In the genomic region with DNA sequence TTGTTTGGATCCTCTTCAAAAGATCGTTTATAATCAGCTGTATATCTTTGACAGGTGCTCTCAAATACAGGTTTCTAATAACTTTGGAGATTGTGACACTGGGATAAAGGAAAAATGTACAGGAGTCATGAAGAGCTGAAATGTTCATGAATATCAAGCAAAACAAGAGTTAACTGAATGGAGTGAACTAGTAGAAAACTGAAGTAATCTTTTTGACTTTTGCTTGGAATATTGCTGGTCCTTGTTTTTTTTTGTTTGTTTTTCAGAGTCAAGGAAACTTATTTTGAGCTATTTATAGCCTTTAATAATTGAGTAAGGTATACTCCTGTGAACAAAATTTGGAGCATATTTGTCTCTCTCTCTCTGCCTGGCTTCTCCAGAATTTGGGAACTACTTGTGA, we compare ENCODE assay signal across 23 cellular contexts. TPM values are rescaled to one million over a fixed set of nuclear protein-coding genes. Genes with fewer than 3 reads are reported as not detected.
DNase-seq lines count a peak whose midpoint lies in the region; ATAC-seq, FAIRE-seq and TF ChIP-seq lines count a peak whose summit lies in the region.
"Had no signal": no experiment of that assay in that cellular context is flagged by ENCODE, and none has a peak within 500 bp of the region (broad histone marks: within the 10 kb centered on the region; RNA-seq: fewer than 3 reads in every experiment).

No MANE protein-coding gene starts in this region.

- peaks cover 0 to 53% (median 4%) of the 10 kb centered on the region in 9 donors for H3K9me3 Mint-ChIP-seq in naive thymus-derived CD8-positive, alpha-beta T cell
- H3K9me3 Mint-ChIP-seq in CD8-positive, alpha-beta T cell: peaks cover 7% of the 10 kb centered on the region

- no CpG with 5 or more reads among the region's 1 CpG for WGBS in mesendoderm (ENCODE audit: extremely low coverage, insufficient coverage, low lambda C conversion rate)
- WGBS in upper lobe of left lung, 2 donors: 97% methylated on average over 1 of the region's 1 CpG

- POLR2A ChIA-PET in naive thymus-derived CD8-positive, alpha-beta T cell (lab: Charles Lee): no interaction called here
- POLR2A ChIA-PET in CD8-positive, alpha-beta T cell (lab: Charles Lee): no interaction called here

- no peak overlapping the region for H4K5ac ChIP-seq in mesendoderm (ENCODE audit: low read length)

- no peak overlapping the region for H4K8ac ChIP-seq in mesendoderm (ENCODE audit: low read depth, low read length)

- H2BK5ac ChIP-seq in mesendoderm (ENCODE audit: low read length): no peak overlapping the region

- no peak overlapping the region for H2BK120ac ChIP-seq in mesendoderm (ENCODE audit: low read depth, low read length)

- no peak overlapping the region for H3K56ac ChIP-seq in mesendoderm (ENCODE audit: low read length)

- H3K4me1 ChIP-seq in mesendoderm (ENCODE audit: control insufficient read depth, low read depth, low read length) (no peaks in the 10 kb centered on the region), upper lobe of left lung (no peaks in the 10 kb centered on the region)
- no peaks in the 10 kb centered on the region for H3K4me1 ChIP-seq in CD8-positive, alpha-beta T cell (ENCODE audit: insufficient read depth, low read length)
- H3K4me1 ChIP-seq: A549 had no signal

- no peak overlapping the region for H2AK5ac ChIP-seq in mesendoderm (ENCODE audit: low read length)

- H3K27me3 ChIP-seq in mesendoderm (ENCODE audit: insufficient read depth, low read length, poor library complexity): no peaks in the 10 kb centered on the region
- no peaks in the 10 kb centered on the region for H3K27me3 ChIP-seq in upper lobe of left lung
- H3K27me3 ChIP-seq in CD8-positive, alpha-beta T cell (ENCODE audit: insufficient read depth, low read length): no peaks in the 10 kb centered on the region
- H3K27me3 ChIP-seq: BLaER1 treated with 17β-estradiol and CSF1 and Interleukin-3, amounts not matched to agents 10 nM and 100 nM; MG63 had no signal

- H3K79me1 ChIP-seq in mesendoderm (ENCODE audit: low read length): no peaks in the 10 kb centered on the region

- peaks cover 14 to 84% (median 80%) of the 10 kb centered on the region in 3 donors for H3K36me3 Mint-ChIP-seq in naive thymus-derived CD8-positive, alpha-beta T cell
- peaks cover 82% of the 10 kb centered on the region for H3K36me3 Mint-ChIP-seq in CD8-positive, alpha-beta T cell

- H3K36me3 ChIP-seq in mesendoderm (ENCODE audit: control insufficient read depth, insufficient read depth, low read length) (peaks cover 12% of the 10 kb centered on the region), upper lobe of left lung (peaks cover 6 to 83% (median 50%) of the 10 kb centered on the region in 4 donors)
- peaks cover 32% of the 10 kb centered on the region for H3K36me3 ChIP-seq in CD8-positive, alpha-beta T cell (ENCODE audit: insufficient read depth, low read length)

- TF ChIP-seq EP300 in upper lobe of left lung (IDR thresholded peaks at IDR 0.05): no peak

- peaks cover 19 to 46% (median 33%) of the 10 kb centered on the region in 4 donors for H3K9me3 ChIP-seq in upper lobe of left lung
- no peaks in the 10 kb centered on the region for H3K9me3 ChIP-seq in CD8-positive, alpha-beta T cell (ENCODE audit: low read length)

- no peak overlapping the region for H3K9ac ChIP-seq in mesendoderm (ENCODE audit: low read length)
- H3K9ac ChIP-seq: BLaER1 treated with 17β-estradiol and CSF1 and Interleukin-3, amounts not matched to agents 10 nM and 100 nM; SK-N-SH had no signal

- H3K23ac ChIP-seq in mesendoderm (ENCODE audit: low read length): no peak overlapping the region

- H2BK15ac ChIP-seq in mesendoderm (replicated peaks; ENCODE audit: low read depth): no peak overlapping the region

- TF ChIP-seq POLR2A in GM12892 (IDR thresholded peaks at IDR 0.05; ENCODE audit: low read depth, low read length): no peak
- no peak for TF ChIP-seq POLR2A in upper lobe of left lung (IDR thresholded peaks at IDR 0.05)

- no peak overlapping the region for H3K4me3 Mint-ChIP-seq in naive thymus-derived CD8-positive, alpha-beta T cell
- H3K4me3 Mint-ChIP-seq in CD8-positive, alpha-beta T cell: no peak overlapping the region
- H3K4me3 Mint-ChIP-seq: CD4-positive, alpha-beta memory T cell had no signal

- intact Hi-C loops in CD8-positive, alpha-beta T cell (cut with DNase I, micrococcal nuclease): no loop called here

- CTCF ChIA-PET in CD8-positive, alpha-beta T cell (lab: Charles Lee): interaction anchor here (1.1 kb wide), 1 partner anchor 25 kb away, joined by 4 read pairs; the partner anchor contains the start of gene MED4

- peak; percentile 18 for DNase-seq in Caki2 (ENCODE audit: low read depth)
- DNase-seq in GM12892 (ENCODE audit: insufficient read length): no peak
- DNase-seq in OCI-M1 (lab: John Stamatoyannopoulos, UW): peak; percentile 54
- peak; percentile 56 for DNase-seq in mesendoderm
- DNase-seq in naive thymus-derived CD8-positive, alpha-beta T cell: no peak
- DNase-seq in upper lobe of left lung: no peak
- DNase-seq in CD8-positive, alpha-beta T cell: no peak
- DNase-seq: AML-193; Calu3; CD4-positive, alpha-beta memory T cell; HCEC 1CT; KBM-7; MG63; NCI-H2029 treated with DMSO at 0.1 percent for 48 hours; NCI-H524 treated with DMSO at 0.1 percent for 48 hours; NCI-H774; PC-3; SK-N-SH; SW 1271 had no signal

- H3K27ac ChIP-seq in mesendoderm (ENCODE audit: low read depth, low read length): no peak overlapping the region
- no peak overlapping the region for H3K27ac ChIP-seq in upper lobe of left lung
- no peak overlapping the region for H3K27ac ChIP-seq in CD8-positive, alpha-beta T cell (ENCODE audit: low read depth, low read length)
- H3K27ac ChIP-seq: A549; BLaER1 treated with 17β-estradiol and CSF1 and Interleukin-3, amounts not matched to agents 10 nM and 100 nM had no signal

- H3K18ac ChIP-seq in mesendoderm (ENCODE audit: low read length): no peak overlapping the region

- H3K4me3 ChIP-seq in mesendoderm (ENCODE audit: low read length): no peak overlapping the region
- no peak overlapping the region for H3K4me3 ChIP-seq in upper lobe of left lung
- H3K4me3 ChIP-seq in CD8-positive, alpha-beta T cell (ENCODE audit: low read depth, low read length): no peak overlapping the region
- H3K4me3 ChIP-seq: A549, GM12878, MG63 had no signal

- no peaks in the 10 kb centered on the region for H3K27me3 Mint-ChIP-seq in naive thymus-derived CD8-positive, alpha-beta T cell
- no peaks in the 10 kb centered on the region for H3K27me3 Mint-ChIP-seq in CD8-positive, alpha-beta T cell (ENCODE audit: low read depth)
- H3K27me3 Mint-ChIP-seq: CD4-positive, alpha-beta memory T cell had no signal

- no peak overlapping the region for H3K4ac ChIP-seq in mesendoderm (ENCODE audit: low read depth, low read length)

- H3K4me1 Mint-ChIP-seq in naive thymus-derived CD8-positive, alpha-beta T cell: peaks cover 0 to 1% (median 0%) of the 10 kb centered on the region in 4 donors
- H3K4me1 Mint-ChIP-seq in CD8-positive, alpha-beta T cell (ENCODE audit: low read depth): no peaks in the 10 kb centered on the region

- peak; percentile 62 for FAIRE-seq in GM12892 (lab: Jason Lieb, UNC)
- FAIRE-seq: A549, GM12878, H1 had no signal

- H3K4me2 ChIP-seq in mesendoderm (ENCODE audit: low read length): no peak overlapping the region
- H3K4me2 ChIP-seq: A549; BLaER1 treated with 17β-estradiol and CSF1 and Interleukin-3, amounts not matched to agents 10 nM and 100 nM; SK-N-SH had no signal

- in situ Hi-C loops in Caki2 (cut with HindIII; ENCODE audit: low pct_unique_long_range_greater_than_20kb, low sequenced_read_pairs): no loop called here

- ATAC-seq in naive thymus-derived CD8-positive, alpha-beta T cell: no peak
- ATAC-seq in upper lobe of left lung (ENCODE audit: low FRiP score in 2 of 2): no peak
- ATAC-seq in CD8-positive, alpha-beta T cell: no peak
- ATAC-seq: A549, GM12878, PC-3 had no signal

- no peak for TF ChIP-seq CTCF in upper lobe of left lung (IDR thresholded peaks at IDR 0.05)
- no peak for TF ChIP-seq CTCF in CD8-positive, alpha-beta T cell (IDR thresholded peaks at IDR 0.05)

- H3K27ac Mint-ChIP-seq in naive thymus-derived CD8-positive, alpha-beta T cell: peak overlapping the region in 1 of 10 donors; percentile 39
- no peak overlapping the region for H3K27ac Mint-ChIP-seq in CD8-positive, alpha-beta T cell

- H3K79me2 ChIP-seq in mesendoderm (ENCODE audit: control insufficient read depth, insufficient read depth, low read length): no peaks in the 10 kb centered on the region

RNA-seq across cellular contexts. Expression of gene MED4, which starts 25.3 kb away (rescaled TPM):
- 23.5 and 25.3 TPM in 2 replicates for total RNA-seq in Caki2 (2014; rRNA removed; shearing (Covaris generic); ENCODE audit: low replicate concordance)
- 52.6 TPM for polyA plus RNA-seq in GM12892 (2012; ENCODE audit: missing spikeins)
- 51.8 TPM for polyA plus RNA-seq in mesendoderm (2013, experiment 1 of 2)
- 50.1 TPM for polyA plus RNA-seq in mesendoderm (2013, experiment 2 of 2)
- 10 to 100 TPM; 47.1 to 55.6 TPM for total RNA-seq in naive thymus-derived CD8-positive, alpha-beta T cell
- 10 to 100 TPM; 88.9 to 91.9 (median 90.1) TPM for polyA plus RNA-seq in naive thymus-derived CD8-positive, alpha-beta T cell
- total RNA-seq in upper lobe of left lung: 10 to 100 TPM; 23.2 to 41.8 (median 35.5) TPM
- total RNA-seq in CD8-positive, alpha-beta T cell: 10 to 100 TPM; 60.8 to 63.6 TPM

RNA-seq across cellular contexts. Expression of gene NUDT15, which starts 32.0 kb away (rescaled TPM):
- total RNA-seq in Caki2 (2014; rRNA removed; shearing (Covaris generic); ENCODE audit: low replicate concordance): 18.1 and 19.0 TPM in 2 replicates
- 13.7 TPM for polyA plus RNA-seq in GM12892 (2012; ENCODE audit: missing spikeins)
- 170 TPM for polyA plus RNA-seq in mesendoderm (2013, experiment 1 of 2)
- 174 TPM for polyA plus RNA-seq in mesendoderm (2013, experiment 2 of 2)
- total RNA-seq in naive thymus-derived CD8-positive, alpha-beta T cell: 1 to 10 TPM; 4.9 to 5.6 TPM
- 1 to 10 TPM; 7.0 to 8.5 (median 7.3) TPM for polyA plus RNA-seq in naive thymus-derived CD8-positive, alpha-beta T cell
- 10 to 100 TPM in 3 of 6 donors, 1 to 10 TPM in 3; 4.0 to 12.5 (median 10.2) TPM for total RNA-seq in upper lobe of left lung
- total RNA-seq in CD8-positive, alpha-beta T cell: 10 to 100 TPM; 23.8 to 24.9 TPM

Comparison
In these comparisons a context has a peak if more than half of its experiments do, and no peak if none do; other contexts are left out.
1. DNase-seq: peak in Caki2 (single experiment), OCI-M1 (single experiment) and mesendoderm (single experiment); none in GM12892 (single experiment), naive thymus-derived CD8-positive, alpha-beta T cell (0 of 10), upper lobe of left lung (0 of 2) and CD8-positive, alpha-beta T cell (0 of 7).